Comparison of ENCODE assay signal across 9 cellular contexts in the genomic region with DNA sequence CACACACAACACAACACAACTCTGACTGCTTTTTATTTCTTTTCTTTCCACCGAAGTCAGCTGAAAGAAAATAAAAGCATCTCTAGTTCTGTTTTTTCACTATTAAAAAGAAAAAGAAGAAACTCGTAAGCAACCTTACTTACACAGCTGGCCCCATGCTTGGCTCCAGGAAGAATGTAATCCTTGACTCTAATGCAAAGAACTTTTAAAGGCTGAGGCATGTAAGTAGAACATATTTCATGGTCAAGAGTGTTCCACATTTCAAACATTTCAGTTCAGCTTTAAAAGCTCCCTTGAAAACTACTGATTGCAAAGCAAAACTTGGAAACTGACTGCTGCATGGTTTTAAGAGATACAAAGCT. TPM values are rescaled to one million over a fixed set of nuclear protein-coding genes. Genes with fewer than 3 reads are reported as not detected.
DNase-seq lines count a peak whose midpoint lies in the region; ATAC-seq and TF ChIP-seq lines count a peak whose summit lies in the region.
"Had no signal": no experiment of that assay in that cellular context is flagged by ENCODE, and none has a peak within 500 bp of the region (broad histone marks: within the 10 kb centered on the region; RNA-seq: fewer than 3 reads in every experiment).

No MANE protein-coding gene starts in this region.

- H3K27ac ChIP-seq in mesodermal cell (ENCODE audit: low read depth, low read length, severe bottlenecking) (peak overlapping the region; percentile 74), upper lobe of left lung (peak overlapping the region in 3 of 4 donors; percentile 36 to 68 (median 56))

- TF ChIP-seq POLR2A in upper lobe of left lung (IDR thresholded peaks at IDR 0.05), result peak in 1 of 4 donors; percentile 34

- peak overlapping the region; percentile 71 for H3K4me3 Mint-ChIP-seq in MCF 10A (ENCODE audit: unreplicated experiment)

- H3K27me3 Mint-ChIP-seq in MCF 10A (ENCODE audit: insufficient read depth, unreplicated experiment), result no peaks in the 10 kb centered on the region

- no peak for TF ChIP-seq EP300 in upper lobe of left lung (IDR thresholded peaks at IDR 0.05)

- 60% methylated on average over 1 of the region's 2 CpGs; no CpG with 5 or more reads in 1 of the 2 experiments for WGBS in mesodermal cell (ENCODE audit: insufficient coverage in 2 of 2), 2 experiments
- WGBS in upper lobe of left lung, 2 donors, result 8 to 12% methylated on average over 2 of the region's 2 CpGs

- H3K36me3 ChIP-seq in mesodermal cell (ENCODE audit: control insufficient read depth, insufficient read depth, low read length) (peaks cover 38% of the 10 kb centered on the region), upper lobe of left lung (no peaks in the 10 kb centered on the region)

- no peak for TF ChIP-seq CTCF in MCF 10A (IDR thresholded peaks at IDR 0.05; ENCODE audit: unreplicated experiment)
- TF ChIP-seq CTCF in upper lobe of left lung (IDR thresholded peaks at IDR 0.05), result no peak

- peaks cover 21% of the 10 kb centered on the region for H3K4me1 ChIP-seq in mesodermal cell (ENCODE audit: control insufficient read depth, insufficient read depth, low read length, poor library complexity, severe bottlenecking)
- H3K4me1 ChIP-seq in upper lobe of left lung, result peaks cover 9 to 41% (median 22%) of the 10 kb centered on the region in 4 donors

- H3K4me1 Mint-ChIP-seq in MCF 10A (ENCODE audit: insufficient read depth, unreplicated experiment), result peaks cover 42% of the 10 kb centered on the region

- H3K36me3 Mint-ChIP-seq in MCF 10A (ENCODE audit: insufficient read depth, unreplicated experiment), result peaks cover 12% of the 10 kb centered on the region

- CTCF ChIA-PET in MCF 10A (lab: Yijun Ruan, JAX), result interaction anchor here (0.7 to 5.2 kb wide), 28 partner anchors 9 to 442 kb away, joined by 3 to 71 read pairs (median 6); no protein-coding TSS in a partner anchor

- POLR2A ChIA-PET in MCF 10A (lab: Yijun Ruan, JAX), result interaction anchor here (0.6 to 3.1 kb wide), 14 partner anchors 17 to 1381 kb away, joined by 3 to 14 read pairs (median 4); no protein-coding TSS in a partner anchor

- no peak for ATAC-seq in upper lobe of left lung (ENCODE audit: low FRiP score in 2 of 2)
- no peak for ATAC-seq in GM19467 (IDR thresholded peaks at IDR 0.05; ENCODE audit: unreplicated experiment)
- no peak for ATAC-seq in HG02798 (IDR thresholded peaks at IDR 0.05; ENCODE audit: poor library complexity, unreplicated experiment)

- H3K4me3 ChIP-seq in mesodermal cell (ENCODE audit: extremely low read depth, insufficient read depth, low read length, poor library complexity, severe bottlenecking), result peak overlapping the region; percentile 51
- H3K4me3 ChIP-seq in upper lobe of left lung, result peak overlapping the region in 3 of 4 donors; percentile 25 to 49 (median 40)

- H3K9me3 ChIP-seq in mesodermal cell (ENCODE audit: control insufficient read depth, low read length) (no peaks in the 10 kb centered on the region), upper lobe of left lung (no peaks in the 10 kb centered on the region)

- intact Hi-C loops in MCF 10A (cut with micrococcal nuclease), result loop anchor here (1.0 to 5.0 kb wide), 4 partner anchors 50 to 1695 kb away; no protein-coding TSS in a partner anchor

- no peaks in the 10 kb centered on the region for H3K9me3 Mint-ChIP-seq in MCF 10A (ENCODE audit: unreplicated experiment)

- peak overlapping the region; percentile 62 for H3K27ac Mint-ChIP-seq in MCF 10A (ENCODE audit: low read depth, unreplicated experiment)

- no TSS peak for BruUV-seq in MCF 10A (replicated peaks; lab: Mats Ljungman, UMichigan)

- no peaks in the 10 kb centered on the region for H3K27me3 ChIP-seq in upper lobe of left lung

- peak; percentile 23 for DNase-seq in NCI-H1105 treated with DMSO at 0.1 percent for 48 hours (lab: John Stamatoyannopoulos, UW)
- DNase-seq in NCI-H1105 (lab: John Stamatoyannopoulos, UW), result no peak
- DNase-seq in MCF 10A (ENCODE audit: unreplicated experiment), result peak; percentile 46
- no peak for DNase-seq in upper lobe of left lung
- no peak for DNase-seq in activated CD8-positive, alpha-beta memory T cell treated with anti-CD3 and anti-CD28 coated beads, Interleukin-2, amount 50 U/mL, for 4 hours
- DNase-seq: activated effector memory CD4-positive, alpha-beta T cell treated with anti-CD3 and anti-CD28 coated beads, Interleukin-2, amount 50 U/mL, for 16 hours had no signal

RNA-seq across cellular contexts. Expression of gene GASK1B, which starts 0.6 kb away (rescaled TPM):
- total RNA-seq in MCF 10A (2022) (7.2 and 9.7 TPM in 2 replicates), upper lobe of left lung (10 to 100 TPM; 12.6 to 35.8 (median 27.1) TPM)
- polyA plus RNA-seq in mesodermal cell (2013, experiment 1 of 2), result 86.3 TPM
- 87.7 TPM for polyA plus RNA-seq in mesodermal cell (2013, experiment 2 of 2)

RNA-seq across cellular contexts. Expression of gene TMEM144, which starts 38.1 kb away (rescaled TPM):
- total RNA-seq in MCF 10A (2022) (4.4 and 6.4 TPM in 2 replicates), upper lobe of left lung (10 to 100 TPM in 5 of 6 donors, 1 to 10 TPM in 1; 8.6 to 16.7 (median 13.7) TPM)
- polyA plus RNA-seq in mesodermal cell (2013, experiment 1 of 2), result 2.4 TPM
- polyA plus RNA-seq in mesodermal cell (2013, experiment 2 of 2), result 2.9 TPM

Comparison
In these comparisons a context has a peak if more than half of its experiments do, and no peak if none do; other contexts are left out.
1. DNase-seq: peak in NCI-H1105 treated with DMSO at 0.1 percent for 48 hours (single experiment) and MCF 10A (single experiment); none in NCI-H1105 (single experiment), upper lobe of left lung (0 of 2) and activated CD8-positive, alpha-beta memory T cell treated with anti-CD3 and anti-CD28 coated beads, Interleukin-2, amount 50 U/mL, for 4 hours (single experiment).